ENCODE assay signal across 8 cellular contexts in the genomic region with DNA sequence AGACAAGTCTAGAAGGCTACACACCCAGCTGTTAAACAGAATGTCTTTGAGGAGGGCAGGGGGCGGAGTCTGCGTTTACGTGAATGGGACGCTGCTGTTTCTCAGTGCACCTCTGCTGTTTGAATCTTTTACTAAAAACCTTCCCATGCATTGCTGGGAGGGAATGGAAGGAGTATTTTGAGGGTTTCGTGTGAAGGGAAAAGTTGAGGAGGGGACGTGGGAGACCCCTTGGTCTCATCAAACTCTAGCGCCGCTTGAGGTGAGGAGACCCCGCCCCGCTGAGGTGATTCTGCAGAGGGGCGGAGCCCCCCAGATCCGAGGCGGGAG. TPM values are rescaled to one million over a fixed set of nuclear protein-coding genes. Genes with fewer than 3 reads are reported as not detected.
DNase-seq lines count a peak whose midpoint lies in the region; ATAC-seq, FAIRE-seq and TF ChIP-seq lines count a peak whose summit lies in the region.

No MANE protein-coding gene starts in this region.

- ATAC-seq in GM19438 (IDR thresholded peaks at IDR 0.05; ENCODE audit: low read depth, unreplicated experiment) (peak; percentile 67), HG03439 (IDR thresholded peaks at IDR 0.05; ENCODE audit: unreplicated experiment) (peak; percentile 68), natural killer cell (peak; percentile 67 to 77 (median 68))

- H3K27me3 Mint-ChIP-seq in natural killer cell (ENCODE audit: low read depth in 2 of 2): no peaks in the 10 kb centered on the region

- intact Hi-C loops in natural killer cell (cut with micrococcal nuclease): loop anchor here (5.0 kb wide), 1 partner anchor 155 kb away; the partner anchor contains the start of genes ADK and AP3M1

- peak overlapping the region; percentile 75 for H3K4me3 ChIP-seq in endocrine pancreas (ENCODE audit: control insufficient read depth, insufficient read depth, low read length)

- peaks cover 2% of the 10 kb centered on the region for H3K36me3 ChIP-seq in endocrine pancreas (ENCODE audit: control insufficient read depth, insufficient read depth, low read length)

- H3K9ac ChIP-seq in endocrine pancreas (ENCODE audit: control insufficient read depth, insufficient read depth, low read length): peak overlapping the region; percentile 27

- DNase-seq in COLO668 (lab: John Stamatoyannopoulos, UW; ENCODE audit: unreplicated experiment) (peak; percentile 71), SKM-1 (lab: John Stamatoyannopoulos, UW; ENCODE audit: unreplicated experiment) (peak; percentile 72), natural killer cell (no peak), H54 (ENCODE audit: insufficient read length, low spot score) (no peak), putamen (ENCODE audit: low spot score) (no peak)

- no peaks in the 10 kb centered on the region for H3K9me3 ChIP-seq in endocrine pancreas (ENCODE audit: control insufficient read depth, low read length)

- H3K36me3 Mint-ChIP-seq in natural killer cell: no peaks in the 10 kb centered on the region

- H3K9me3 Mint-ChIP-seq in natural killer cell: no peaks in the 10 kb centered on the region

- H3K27ac Mint-ChIP-seq in natural killer cell: peak overlapping the region; percentile 88 to 94

- FAIRE-seq in H54 (lab: Jason Lieb, UNC): no peak

- peaks cover 50 to 71% of the 10 kb centered on the region in 2 donors for H3K4me1 Mint-ChIP-seq in natural killer cell

- peak overlapping the region; percentile 97 for H3K4me3 Mint-ChIP-seq in natural killer cell

- peaks cover 6% of the 10 kb centered on the region for H3K4me1 ChIP-seq in endocrine pancreas (ENCODE audit: control insufficient read depth, insufficient read depth, low read length)

- no peak for TF ChIP-seq POLR2A in H54 (IDR thresholded peaks at IDR 0.05; ENCODE audit: low read depth, low read length)

- H3K27me3 ChIP-seq in endocrine pancreas (ENCODE audit: control insufficient read depth, insufficient read depth, low read length): no peaks in the 10 kb centered on the region

- no peak for TF ChIP-seq CTCF in natural killer cell (IDR thresholded peaks at IDR 0.05)

RNA-seq across cellular contexts. Expression of gene VCL, which starts 0.5 kb away (rescaled TPM):
- 100 to 1,000 TPM; 121 to 145 (median 122) TPM for total RNA-seq in natural killer cell

Comparison
In these comparisons a context has a peak if more than half of its experiments do, and no peak if none do; other contexts are left out.
1. DNase-seq: peak in COLO668 (single experiment) and SKM-1 (single experiment); none in natural killer cell (single experiment), H54 (single experiment) and putamen (single experiment).
2. Peak in every context shown above with its lines, with median percentiles within 50 percentile points of each other: ATAC-seq.